In genomic region chr3:31041161-31041978, GRCh38 we compare ENCODE assay signal across 1 cellular context.
TF ChIP-seq lines count a peak whose summit lies in the region.

No MANE protein-coding gene starts in this region.

TF ChIP-seq in H1, 55 proteins besides CTCF, POLR2A, EP300 and RAD21 (continued from another document):
- 0 out of 2 replicates have a peak, but pooled peaks have one; percentile 27 for TF ChIP-seq ATF2 (IDR thresholded peaks at IDR 0.05; ENCODE audit: low read length)
- no peak for TF ChIP-seq USF2 (IDR thresholded peaks at IDR 0.05; ENCODE audit: low read length)
- no peak for TF ChIP-seq SRF (IDR thresholded peaks at IDR 0.05; ENCODE audit: low read depth, low read length)
- TF ChIP-seq JUN (IDR thresholded peaks at IDR 0.05; ENCODE audit: low read depth, low read length): no peak
- peak; percentile 51 for TF ChIP-seq TEAD4 (IDR thresholded peaks at IDR 0.05; ENCODE audit: low read depth, low read length)
- peak; percentile 92 for TF ChIP-seq JUND (IDR thresholded peaks at IDR 0.05; ENCODE audit: low read length)
- peak; percentile 95 for TF ChIP-seq BACH1 (IDR thresholded peaks at IDR 0.05; ENCODE audit: low read length)
- no peak for TF ChIP-seq ASH2L (IDR thresholded peaks at IDR 0.05; ENCODE audit: low read length)
- no peak for TF ChIP-seq EGR1 (IDR thresholded peaks at IDR 0.05; ENCODE audit: borderline replicate concordance, low read depth, low read length)
- no peak for TF ChIP-seq RBBP5 (IDR thresholded peaks at IDR 0.05; ENCODE audit: borderline replicate concordance, low read depth, low read length)
- TF ChIP-seq KDM4A (IDR thresholded peaks at IDR 0.05; ENCODE audit: low read depth, low read length, severe bottlenecking): no peak
- TF ChIP-seq CTBP2 (IDR thresholded peaks at IDR 0.05; ENCODE audit: borderline replicate concordance, insufficient read depth, insufficient read length, low read length): no peak
- no peak for TF ChIP-seq RFX5 (IDR thresholded peaks at IDR 0.05; ENCODE audit: borderline replicate concordance, low read depth, low read length)
- TF ChIP-seq SAP30 (IDR thresholded peaks at IDR 0.05; ENCODE audit: insufficient read depth, insufficient replicate concordance, low read length): no peak
- TF ChIP-seq RXRA (IDR thresholded peaks at IDR 0.05; ENCODE audit: insufficient read depth, low read depth, low read length): no peak
- no peak for TF ChIP-seq BRCA1 (IDR thresholded peaks at IDR 0.05; ENCODE audit: low read depth, low read length)
- no peak for TF ChIP-seq SP2 (IDR thresholded peaks at IDR 0.05; ENCODE audit: low read length)
- TF ChIP-seq SUZ12 (IDR thresholded peaks at IDR 0.05; ENCODE audit: low read length): no peak
- no peak for TF ChIP-seq POLR2AphosphoS5 (IDR thresholded peaks at IDR 0.05; ENCODE audit: low read depth, low read length)
- TF ChIP-seq NANOG (IDR thresholded peaks at IDR 0.05; ENCODE audit: insufficient read depth, low read depth, low read length, poor library complexity, severe bottlenecking): no peak
- no peak for TF ChIP-seq ATF3 (IDR thresholded peaks at IDR 0.05; ENCODE audit: insufficient read depth, low read depth, low read length)
- TF ChIP-seq E2F6 (IDR thresholded peaks at IDR 0.05): no peak
- no peak for TF ChIP-seq PHF8 (conservative IDR thresholded peaks at IDR 0.05; ENCODE audit: low read depth, low read length)
- TF ChIP-seq MAFK (IDR thresholded peaks at IDR 0.05; ENCODE audit: low read depth, low read length): peak; percentile 97
- TF ChIP-seq GTF2F1 (IDR thresholded peaks at IDR 0.05; ENCODE audit: borderline replicate concordance, low read depth, low read length): no peak
